ENCODE assay signal across 1 cellular context in genomic region chr2:55051026-55051866, GRCh38.
TF ChIP-seq lines count a peak whose summit lies in the region.

No MANE protein-coding gene starts in this region.

TF ChIP-seq in HepG2, 621 proteins besides CTCF, POLR2A, EP300 and RAD21 (continued from another document and continues in another):
- TF ChIP-seq PHF8 (CRISPR knock-in tag; IDR thresholded peaks at IDR 0.05) (no peak), ZNF7 (CRISPR knock-in tag; IDR thresholded peaks at IDR 0.05) (no peak), ZNF503 (CRISPR knock-in tag; IDR thresholded peaks at IDR 0.05) (peak; percentile 36; the same call in 1 of the 2 replicates), ZBTB26 (CRISPR knock-in tag; IDR thresholded peaks at IDR 0.05; ENCODE audit: borderline replicate concordance) (no peak), SYNCRIP (IDR thresholded peaks at IDR 0.05; ENCODE audit: insufficient read depth, low read depth, low read length) (no peak), FOXJ3 (CRISPR knock-in tag; IDR thresholded peaks at IDR 0.05; ENCODE audit: borderline replicate concordance) (no peak), ETV6 (CRISPR knock-in tag; conservative IDR thresholded peaks at IDR 0.05) (no peak), XRCC5 (optimal IDR thresholded peaks at IDR 0.05; ENCODE audit: low read length) (no peak), EZH2 (conservative IDR thresholded peaks at IDR 0.05; ENCODE audit: low read depth, low read length) (no peak), NONO (IDR thresholded peaks at IDR 0.05) (no peak), NONO (CRISPR knock-in tag; conservative IDR thresholded peaks at IDR 0.05) (peak; percentile 12; the same call in 1 of the 2 replicates), CBX5 (CRISPR knock-in tag; IDR thresholded peaks at IDR 0.05; ENCODE audit: borderline replicate concordance) (no peak), ZNF790 (CRISPR knock-in tag; IDR thresholded peaks at IDR 0.05; ENCODE audit: borderline replicate concordance) (no peak), ZNF670 (CRISPR knock-in tag; IDR thresholded peaks at IDR 0.05; ENCODE audit: borderline replicate concordance) (0 out of 2 replicates have a peak, but pooled peaks have one; percentile 67), CCAR2 (optimal IDR thresholded peaks at IDR 0.05; ENCODE audit: low read depth, low read length) (no peak), HDAC2 (CRISPR knock-in tag; IDR thresholded peaks at IDR 0.05) (no peak), EHMT2 (IDR thresholded peaks at IDR 0.05; ENCODE audit: borderline replicate concordance, low read depth, low read length) (no peak), ZKSCAN5 (CRISPR knock-in tag; IDR thresholded peaks at IDR 0.05) (no peak), SNAPC4 (CRISPR knock-in tag; IDR thresholded peaks at IDR 0.05) (no peak), ZNF580 (CRISPR knock-in tag; IDR thresholded peaks at IDR 0.05; ENCODE audit: borderline replicate concordance, low read depth) (0 out of 2 replicates have a peak, but pooled peaks have one; percentile 12), NFIB (CRISPR knock-in tag; IDR thresholded peaks at IDR 0.05; ENCODE audit: borderline replicate concordance) (no peak), RBM39 (IDR thresholded peaks at IDR 0.05; ENCODE audit: low read depth, low read length, poor library complexity, severe bottlenecking) (no peak), ZNF597 (CRISPR knock-in tag; IDR thresholded peaks at IDR 0.05) (no peak), THAP11 (CRISPR knock-in tag; IDR thresholded peaks at IDR 0.05) (no peak), ZNF782 (CRISPR knock-in tag; IDR thresholded peaks at IDR 0.05; ENCODE audit: borderline replicate concordance) (no peak), TEF (CRISPR knock-in tag; IDR thresholded peaks at IDR 0.05) (no peak), NFAT5 (CRISPR knock-in tag; IDR thresholded peaks at IDR 0.05) (no peak), PRPF4 (IDR thresholded peaks at IDR 0.05; ENCODE audit: low read depth, low read length, poor library complexity, severe bottlenecking) (no peak), TRAFD1 (CRISPR knock-in tag; IDR thresholded peaks at IDR 0.05; ENCODE audit: borderline replicate concordance) (no peak), RFX1 (IDR thresholded peaks at IDR 0.05) (no peak), CREBL2 (CRISPR knock-in tag; IDR thresholded peaks at IDR 0.05; ENCODE audit: borderline replicate concordance) (no peak), TMF1 (CRISPR knock-in tag; IDR thresholded peaks at IDR 0.05; ENCODE audit: low read depth) (no peak), ZNF792 (CRISPR knock-in tag; IDR thresholded peaks at IDR 0.05) (no peak), KAT8 (CRISPR knock-in tag; IDR thresholded peaks at IDR 0.05) (no peak; the same call in 1 of the 2 replicates), ZC3H13 (CRISPR knock-in tag; IDR thresholded peaks at IDR 0.05) (no peak), ZNF276 (CRISPR knock-in tag; IDR thresholded peaks at IDR 0.05; ENCODE audit: low read depth) (no peak; the same call in 1 of the 2 replicates), ARNT (IDR thresholded peaks at IDR 0.05) (no peak)
